ENCODE assay signal across 9 cellular contexts in genomic region chr13:30847697-30848307, GRCh38. TPM values are rescaled to one million over a fixed set of nuclear protein-coding genes. Genes with fewer than 3 reads are reported as not detected.
A peak's percentile ranks its signal among the peaks of the same experiment; 100 is the strongest.
DNase-seq lines count a peak whose midpoint lies in the region; ATAC-seq and TF ChIP-seq lines count a peak whose summit lies in the region.
"Had no signal": no experiment of that assay in that cellular context is flagged by ENCODE, and none has a peak within 500 bp of the region (broad histone marks: within the 10 kb centered on the region; RNA-seq: fewer than 3 reads in every experiment).

No MANE protein-coding gene starts in this region.

- intact Hi-C loops in activated CD4-positive, alpha-beta memory T cell treated with anti-CD3 and anti-CD28 coated beads for 36 hours (cut with micrococcal nuclease), result loop anchor here (1.0 to 2.0 kb wide), 3 partner anchors 15 to 197 kb away; no protein-coding TSS in a partner anchor
- intact Hi-C loops in Right ventricle myocardium superior (cut with DNase I), result no loop called here

- H3K36me3 ChIP-seq in SK-N-MC (ENCODE audit: insufficient read depth, low read length), result no peaks in the 10 kb centered on the region
- H3K36me3 ChIP-seq: neutrophil had no signal

- peak; percentile 64 for DNase-seq in activated CD4-positive, alpha-beta memory T cell treated with anti-CD3 and anti-CD28 coated beads for 36 hours
- DNase-seq in activated CD4-positive, alpha-beta memory T cell treated with anti-CD3 and anti-CD28 coated beads, Interleukin-2, amount 10 ng/mL, durations not matched to agents 7 days and 5 days, result no peak
- DNase-seq in SK-N-MC (ENCODE audit: low read depth, low spot score), result peak; percentile 55
- DNase-seq in Right ventricle myocardium superior, result no peak
- DNase-seq in stimulated activated naive CD8-positive, alpha-beta T cell treated with anti-CD3 and anti-CD28 coated beads, Interleukin-15, amount 100 ng/mL, for 72 hours, result no peak
- DNase-seq in COLO668 (lab: John Stamatoyannopoulos, UW; ENCODE audit: unreplicated experiment), result no peak
- no peak for DNase-seq in progenitor cell of endocrine pancreas (ENCODE audit: low spot score, unreplicated experiment)

- CTCF ChIA-PET in activated CD4-positive, alpha-beta memory T cell treated with anti-CD3 and anti-CD28 coated beads for 36 hours (lab: Charles Lee), result interaction anchor here (0.7 to 1.7 kb wide), 3 partner anchors 17 to 352 kb away, joined by 3 to 5 read pairs (median 4); partner anchors contain the start of gene B3GLCT
- CTCF ChIA-PET in activated CD4-positive, alpha-beta memory T cell treated with anti-CD3 and anti-CD28 coated beads, Interleukin-2, amount 10 ng/mL, durations not matched to agents 7 days and 5 days (lab: Charles Lee), result interaction anchor here (0.9 to 1.3 kb wide), 3 partner anchors 10 to 197 kb away, joined by 3 to 5 read pairs (median 3); no protein-coding TSS in a partner anchor

- no peak for TF ChIP-seq CTCF in progenitor cell of endocrine pancreas (IDR thresholded peaks at IDR 0.05; ENCODE audit: unreplicated experiment)

- H3K4me3 ChIP-seq in SK-N-MC, result peak overlapping the region; percentile 42

- ATAC-seq in Right ventricle myocardium superior (ENCODE audit: poor library complexity) (peak; percentile 71), GM19395 (IDR thresholded peaks at IDR 0.05; ENCODE audit: unreplicated experiment) (no peak)
- ATAC-seq in stimulated activated naive CD8-positive, alpha-beta T cell treated with anti-CD3 and anti-CD28 coated beads, Interleukin-15, amount 100 ng/mL, for 72 hours, result peak; percentile 52

- H3K27me3 Mint-ChIP-seq in activated CD4-positive, alpha-beta memory T cell treated with anti-CD3 and anti-CD28 coated beads for 36 hours, result peaks cover 9% of the 10 kb centered on the region
- H3K27me3 Mint-ChIP-seq in activated CD4-positive, alpha-beta memory T cell treated with anti-CD3 and anti-CD28 coated beads, Interleukin-2, amount 10 ng/mL, durations not matched to agents 7 days and 5 days, result peaks cover 18% of the 10 kb centered on the region
- H3K27me3 Mint-ChIP-seq in stimulated activated naive CD8-positive, alpha-beta T cell treated with anti-CD3 and anti-CD28 coated beads, Interleukin-15, amount 100 ng/mL, for 72 hours, result peaks cover 7% of the 10 kb centered on the region
- peaks cover 8% of the 10 kb centered on the region for H3K27me3 Mint-ChIP-seq in progenitor cell of endocrine pancreas

- H3K9ac ChIP-seq in SK-N-MC (ENCODE audit: insufficient read length), result no peak overlapping the region

- no peaks in the 10 kb centered on the region for H3K9me3 Mint-ChIP-seq in activated CD4-positive, alpha-beta memory T cell treated with anti-CD3 and anti-CD28 coated beads for 36 hours
- peaks cover 4% of the 10 kb centered on the region for H3K9me3 Mint-ChIP-seq in activated CD4-positive, alpha-beta memory T cell treated with anti-CD3 and anti-CD28 coated beads, Interleukin-2, amount 10 ng/mL, durations not matched to agents 7 days and 5 days
- no peaks in the 10 kb centered on the region for H3K9me3 Mint-ChIP-seq in stimulated activated naive CD8-positive, alpha-beta T cell treated with anti-CD3 and anti-CD28 coated beads, Interleukin-15, amount 100 ng/mL, for 72 hours
- H3K9me3 Mint-ChIP-seq in progenitor cell of endocrine pancreas (ENCODE audit: low read depth), result peaks cover 5% of the 10 kb centered on the region

- H3K4me1 Mint-ChIP-seq in activated CD4-positive, alpha-beta memory T cell treated with anti-CD3 and anti-CD28 coated beads for 36 hours (ENCODE audit: low read depth), result peaks cover 23% of the 10 kb centered on the region
- peaks cover 11% of the 10 kb centered on the region for H3K4me1 Mint-ChIP-seq in activated CD4-positive, alpha-beta memory T cell treated with anti-CD3 and anti-CD28 coated beads, Interleukin-2, amount 10 ng/mL, durations not matched to agents 7 days and 5 days
- peaks cover 9% of the 10 kb centered on the region for H3K4me1 Mint-ChIP-seq in stimulated activated naive CD8-positive, alpha-beta T cell treated with anti-CD3 and anti-CD28 coated beads, Interleukin-15, amount 100 ng/mL, for 72 hours
- H3K4me1 Mint-ChIP-seq in progenitor cell of endocrine pancreas (ENCODE audit: low read depth), result peaks cover 1% of the 10 kb centered on the region

- H3K9me3 ChIP-seq in SK-N-MC (ENCODE audit: low read depth, low read length), result no peaks in the 10 kb centered on the region
- H3K9me3 ChIP-seq: neutrophil had no signal

- POLR2A ChIA-PET in activated CD4-positive, alpha-beta memory T cell treated with anti-CD3 and anti-CD28 coated beads for 36 hours (lab: Charles Lee), result interaction anchor here (1.6 kb wide), 1 partner anchor 39 kb away, joined by 3 read pairs; no protein-coding TSS in a partner anchor
- POLR2A ChIA-PET in activated CD4-positive, alpha-beta memory T cell treated with anti-CD3 and anti-CD28 coated beads, Interleukin-2, amount 10 ng/mL, durations not matched to agents 7 days and 5 days (lab: Charles Lee), result no interaction called here

- H3K27ac Mint-ChIP-seq in activated CD4-positive, alpha-beta memory T cell treated with anti-CD3 and anti-CD28 coated beads for 36 hours, result peak overlapping the region; percentile 39
- no peak overlapping the region for H3K27ac Mint-ChIP-seq in activated CD4-positive, alpha-beta memory T cell treated with anti-CD3 and anti-CD28 coated beads, Interleukin-2, amount 10 ng/mL, durations not matched to agents 7 days and 5 days
- H3K27ac Mint-ChIP-seq in stimulated activated naive CD8-positive, alpha-beta T cell treated with anti-CD3 and anti-CD28 coated beads, Interleukin-15, amount 100 ng/mL, for 72 hours, result no peak overlapping the region
- H3K27ac Mint-ChIP-seq in progenitor cell of endocrine pancreas, result no peak overlapping the region

- H3K36me3 Mint-ChIP-seq in activated CD4-positive, alpha-beta memory T cell treated with anti-CD3 and anti-CD28 coated beads for 36 hours, result no peaks in the 10 kb centered on the region
- H3K36me3 Mint-ChIP-seq in activated CD4-positive, alpha-beta memory T cell treated with anti-CD3 and anti-CD28 coated beads, Interleukin-2, amount 10 ng/mL, durations not matched to agents 7 days and 5 days (ENCODE audit: low read depth), result no peaks in the 10 kb centered on the region
- H3K36me3 Mint-ChIP-seq in progenitor cell of endocrine pancreas (ENCODE audit: insufficient read depth), result no peaks in the 10 kb centered on the region

- H3K4me3 Mint-ChIP-seq in activated CD4-positive, alpha-beta memory T cell treated with anti-CD3 and anti-CD28 coated beads for 36 hours, result no peak overlapping the region
- H3K4me3 Mint-ChIP-seq in activated CD4-positive, alpha-beta memory T cell treated with anti-CD3 and anti-CD28 coated beads, Interleukin-2, amount 10 ng/mL, durations not matched to agents 7 days and 5 days, result no peak overlapping the region
- H3K4me3 Mint-ChIP-seq in stimulated activated naive CD8-positive, alpha-beta T cell treated with anti-CD3 and anti-CD28 coated beads, Interleukin-15, amount 100 ng/mL, for 72 hours, result no peak overlapping the region
- H3K4me3 Mint-ChIP-seq in progenitor cell of endocrine pancreas (ENCODE audit: low read depth), result no peak overlapping the region

- H3K27ac ChIP-seq in SK-N-MC, result no peak overlapping the region
- H3K27ac ChIP-seq: neutrophil had no signal

RNA-seq across cellular contexts. Expression of gene MEDAG, which starts 58.3 kb away (rescaled TPM):
- not detected for total RNA-seq in activated CD4-positive, alpha-beta memory T cell treated with anti-CD3 and anti-CD28 coated beads for 36 hours
- total RNA-seq in activated CD4-positive, alpha-beta memory T cell treated with anti-CD3 and anti-CD28 coated beads, Interleukin-2, amount 10 ng/mL, durations not matched to agents 7 days and 5 days, result under 1 TPM in 1 of 2 experiments, not detected in 1; 0.08 TPM
- 5.4 TPM for total RNA-seq in Right ventricle myocardium superior
- total RNA-seq in progenitor cell of endocrine pancreas, result not detected in 2 replicates

Comparison
In these comparisons a context has a peak if more than half of its experiments do, and no peak if none do; other contexts are left out.
1. DNase-seq: peak in activated CD4-positive, alpha-beta memory T cell treated with anti-CD3 and anti-CD28 coated beads for 36 hours (single experiment) and SK-N-MC (single experiment); none in activated CD4-positive, alpha-beta memory T cell treated with anti-CD3 and anti-CD28 coated beads, Interleukin-2, amount 10 ng/mL, durations not matched to agents 7 days and 5 days (single experiment), Right ventricle myocardium superior (single experiment), stimulated activated naive CD8-positive, alpha-beta T cell treated with anti-CD3 and anti-CD28 coated beads, Interleukin-15, amount 100 ng/mL, for 72 hours (0 of 2), COLO668 (single experiment) and progenitor cell of endocrine pancreas (single experiment).